10 cellular contexts compared by ENCODE assay signal in the genomic region with DNA sequence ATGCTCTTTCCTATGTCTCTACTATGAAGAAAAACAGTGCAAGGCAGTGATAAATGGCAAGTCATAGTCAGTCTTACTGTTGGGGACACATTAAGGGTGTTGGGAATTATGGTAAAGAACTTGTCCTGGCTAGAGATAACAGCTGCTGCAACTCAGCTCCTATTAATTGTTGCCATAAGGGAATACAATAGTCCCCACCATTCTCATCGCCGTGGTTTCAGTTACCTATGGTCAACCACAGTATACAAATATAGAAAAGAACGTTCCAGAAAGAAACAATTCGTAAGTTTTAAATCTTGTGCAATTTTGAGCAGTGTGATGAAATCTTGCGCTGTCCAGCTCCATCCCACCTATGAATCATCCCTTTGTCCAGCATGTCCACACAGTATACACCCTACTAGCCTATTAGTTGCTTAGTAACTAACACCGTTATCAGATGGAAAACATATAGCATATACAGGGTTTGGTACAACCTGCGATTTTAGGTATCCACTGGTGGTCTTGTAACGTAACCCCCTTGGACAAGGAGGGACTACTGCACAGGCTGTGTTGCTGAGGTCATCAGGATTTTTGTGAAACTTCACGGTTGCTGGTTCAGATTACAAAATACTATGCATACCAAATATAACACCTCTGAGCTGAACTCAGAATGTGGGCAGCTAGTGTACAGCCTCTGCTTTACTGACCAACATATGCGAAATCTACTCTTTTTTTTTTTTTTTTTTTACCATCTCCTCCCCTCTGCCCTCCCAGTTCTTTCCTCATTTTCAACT. TPM values are rescaled to one million over a fixed set of nuclear protein-coding genes. Genes with fewer than 3 reads are reported as not detected.
DNase-seq lines count a peak whose midpoint lies in the region; ATAC-seq and TF ChIP-seq lines count a peak whose summit lies in the region.
"Had no signal": no experiment of that assay in that cellular context is flagged by ENCODE, and none has a peak within 500 bp of the region (broad histone marks: within the 10 kb centered on the region; RNA-seq: fewer than 3 reads in every experiment).

No MANE protein-coding gene starts in this region.

- peak; percentile 61 for DNase-seq in AG08395 (ENCODE audit: low spot score)
- DNase-seq in MM.1S = no peak
- peak; percentile 88 for DNase-seq in brain microvascular endothelial cell
- DNase-seq in lower lobe of right lung = no peak
- no peak for DNase-seq in T-helper 1 cell
- no peak for DNase-seq in activated CD4-positive, alpha-beta T cell treated with anti-CD3 and anti-CD28 coated beads for 48 hours
- DNase-seq in central memory CD4-positive, alpha-beta T cell = no peak
- DNase-seq: DMS53, NCI-H1092 had no signal

- H3K36me3 ChIP-seq in MM.1S (replicated peaks; ENCODE audit: insufficient read depth, low read length) (peaks cover 18% of the 10 kb centered on the region), brain microvascular endothelial cell (replicated peaks) (peaks cover 46% of the 10 kb centered on the region), lower lobe of right lung (peaks cover 100% of the 10 kb centered on the region)

- ATAC-seq in lower lobe of right lung = peak; percentile 44 to 76
- ATAC-seq in HG02610 (IDR thresholded peaks at IDR 0.05; ENCODE audit: unreplicated experiment) = no peak

- no peaks in the 10 kb centered on the region for H3F3A ChIP-seq in MM.1S (ENCODE audit: insufficient read depth, low read length)

- no peak overlapping the region for H3K9ac ChIP-seq in MM.1S (ENCODE audit: low read length)

- in situ Hi-C loops in brain microvascular endothelial cell (cut with HindIII; ENCODE audit: low pct_ligation_motif_present, low sequenced_read_pairs) = no loop called here

- H3K4me2 ChIP-seq in MM.1S (ENCODE audit: low read depth, low read length) = no peak overlapping the region

- no peaks in the 10 kb centered on the region for H3K9me2 ChIP-seq in MM.1S (replicated peaks; ENCODE audit: insufficient read depth, low read length)

- H3K27me3 ChIP-seq in MM.1S (replicated peaks; ENCODE audit: insufficient read depth, low read length) = no peaks in the 10 kb centered on the region
- no peaks in the 10 kb centered on the region for H3K27me3 ChIP-seq in brain microvascular endothelial cell (replicated peaks)
- no peaks in the 10 kb centered on the region for H3K27me3 ChIP-seq in lower lobe of right lung (ENCODE audit: low read depth)

- H4K20me1 ChIP-seq in MM.1S (ENCODE audit: insufficient read depth, low read length) = no peaks in the 10 kb centered on the region

- TF ChIP-seq CTCF in MM.1S (IDR thresholded peaks at IDR 0.05; ENCODE audit: low read length) (0 out of 2 replicates have a peak, but pooled peaks have one; percentile 1), brain microvascular endothelial cell (IDR thresholded peaks at IDR 0.05; ENCODE audit: low read depth, low read length, missing control alignments) (no peak), lower lobe of right lung (IDR thresholded peaks at IDR 0.05) (no peak)

- H3K4me3 ChIP-seq in MM.1S (ENCODE audit: low read length) (no peak overlapping the region), brain microvascular endothelial cell (ENCODE audit: low read depth, low read length) (no peak overlapping the region), lower lobe of right lung (no peak overlapping the region)

- H3K79me2 ChIP-seq in MM.1S (ENCODE audit: low read length) = 0 out of 2 replicates have a peak, but pooled peaks cover 7% of the 10 kb centered on the region

- intact Hi-C loops in lower lobe of right lung (cut with DNase I) = no loop called here

- H3K9me3 ChIP-seq in MM.1S (replicated peaks; ENCODE audit: insufficient read depth, low read length) (no peaks in the 10 kb centered on the region), lower lobe of right lung (no peaks in the 10 kb centered on the region)

- no peak overlapping the region for H2AFZ ChIP-seq in MM.1S (ENCODE audit: low read length)

- no peak overlapping the region for H3K27ac ChIP-seq in MM.1S (ENCODE audit: low read length)
- H3K27ac ChIP-seq in brain microvascular endothelial cell = peak overlapping the region; percentile 71
- peak overlapping the region; percentile 12 for H3K27ac ChIP-seq in lower lobe of right lung

- H3K4me1 ChIP-seq in MM.1S (ENCODE audit: low read length) = 0 out of 2 replicates have a peak, but pooled peaks cover 6% of the 10 kb centered on the region
- no peaks in the 10 kb centered on the region for H3K4me1 ChIP-seq in lower lobe of right lung

RNA-seq across cellular contexts. Expression of gene ZFR, which starts 53.5 kb away (rescaled TPM):
- 53.8 TPM for total RNA-seq in lower lobe of right lung

Comparison
In these comparisons a context has a peak if more than half of its experiments do, and no peak if none do; other contexts are left out.
1. DNase-seq: peak in AG08395 (single experiment) and brain microvascular endothelial cell (single experiment); none in MM.1S (single experiment), lower lobe of right lung (single experiment), T-helper 1 cell (0 of 5), activated CD4-positive, alpha-beta T cell treated with anti-CD3 and anti-CD28 coated beads for 48 hours (single experiment) and central memory CD4-positive, alpha-beta T cell (single experiment).